Comparison of ENCODE assay signal across 14 cellular contexts in the genomic region with DNA sequence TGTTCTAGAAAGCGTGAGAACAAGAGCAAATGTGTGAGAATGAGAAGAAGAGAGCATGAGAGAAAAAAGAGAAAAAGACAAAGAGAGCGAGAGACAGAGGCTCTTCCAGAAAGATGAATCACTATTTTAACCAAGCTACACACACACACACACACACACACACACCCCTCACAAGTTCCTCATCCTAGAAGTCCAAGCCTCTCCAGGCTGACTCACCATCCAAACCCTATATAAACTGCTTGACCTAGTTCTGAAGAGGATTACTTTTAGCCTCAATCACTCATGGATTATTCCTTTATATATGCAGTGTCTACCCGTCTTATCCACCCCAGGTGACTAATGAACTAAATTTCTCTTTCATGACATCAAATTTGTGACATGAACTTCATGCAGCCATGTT. TPM values are rescaled to one million over a fixed set of nuclear protein-coding genes. Genes with fewer than 3 reads are reported as not detected.
A peak's percentile ranks its signal among the peaks of the same experiment; 100 is the strongest.
DNase-seq lines count a peak whose midpoint lies in the region; ATAC-seq and TF ChIP-seq lines count a peak whose summit lies in the region.
"Had no signal": no experiment of that assay in that cellular context is flagged by ENCODE, and none has a peak within 500 bp of the region (broad histone marks: within the 10 kb centered on the region; RNA-seq: fewer than 3 reads in every experiment).

No MANE protein-coding gene starts in this region.

- no peaks in the 10 kb centered on the region for H3K4me1 ChIP-seq in naive thymus-derived CD4-positive, alpha-beta T cell (ENCODE audit: control insufficient read depth in 2 of 2, insufficient read depth in 2 of 2, low read length in 2 of 2)

- no peak overlapping the region for H3K27ac Mint-ChIP-seq in naive thymus-derived CD4-positive, alpha-beta T cell
- H3K27ac Mint-ChIP-seq in stimulated activated effector memory CD8-positive, alpha-beta T cell treated with anti-CD3 and anti-CD28 coated beads, Interleukin-12 subunit alpha, Interleukin-12 subunit beta, amount 100 ng/mL, for 72 hours = no peak overlapping the region
- H3K27ac Mint-ChIP-seq in activated CD8-positive, alpha-beta T cell treated with anti-CD3 and anti-CD28 coated beads for 36 hours = no peak overlapping the region
- H3K27ac Mint-ChIP-seq: WTC11 had no signal

- DNase-seq in DMS53 treated with DMSO at 0.1 percent for 48 hours (lab: John Stamatoyannopoulos, UW; ENCODE audit: unreplicated experiment) = peak; percentile 42
- DNase-seq in MV-4-11 (lab: John Stamatoyannopoulos, UW) = peak; percentile 73
- peak; percentile 83 for DNase-seq in choroid plexus epithelial cell (ENCODE audit: low read depth)
- DNase-seq in naive thymus-derived CD4-positive, alpha-beta T cell = no peak
- DNase-seq in stimulated activated effector memory CD8-positive, alpha-beta T cell treated with anti-CD3 and anti-CD28 coated beads, Interleukin-12 subunit alpha, Interleukin-12 subunit beta, amount 100 ng/mL, for 72 hours (ENCODE audit: low spot score in 2 of 2) = no peak
- no peak for DNase-seq in activated CD8-positive, alpha-beta T cell treated with anti-CD3 and anti-CD28 coated beads for 36 hours
- DNase-seq in NCI-H187 treated with DMSO at 0.1 percent for 48 hours (lab: John Stamatoyannopoulos, UW) = no peak
- DNase-seq: activated effector memory CD4-positive, alpha-beta T cell treated with anti-CD3 and anti-CD28 coated beads, Interleukin-2, amount 50 U/mL, for 16 hours; dermis blood vessel endothelial cell; DMS153 had no signal

- no peaks in the 10 kb centered on the region for H3K27me3 ChIP-seq in naive thymus-derived CD4-positive, alpha-beta T cell (ENCODE audit: control insufficient read depth in 2 of 2, insufficient read depth in 2 of 2, low read length in 2 of 2)
- H3K27me3 ChIP-seq: neutrophil, upper lobe of left lung had no signal

- intact Hi-C loops in naive thymus-derived CD4-positive, alpha-beta T cell (cut with micrococcal nuclease) = loop anchor here in 1 of 2 donors (10.0 kb wide), 1 partner anchor 108 kb away; a partner anchor contains a TSS
- intact Hi-C loops in activated CD8-positive, alpha-beta T cell treated with anti-CD3 and anti-CD28 coated beads for 36 hours (cut with micrococcal nuclease) = loop anchor here (10.0 kb wide), 1 partner anchor 418 kb away; no protein-coding TSS in a partner anchor

- no peak overlapping the region for H3K4me3 ChIP-seq in choroid plexus epithelial cell (ENCODE audit: low read depth, low read length)
- H3K4me3 ChIP-seq in naive thymus-derived CD4-positive, alpha-beta T cell (ENCODE audit: low read length) = no peak overlapping the region
- H3K4me3 ChIP-seq: upper lobe of left lung had no signal

- TF ChIP-seq CTCF in choroid plexus epithelial cell (conservative IDR thresholded peaks at IDR 0.05; ENCODE audit: low read depth, low read length) = no peak
- no peak for TF ChIP-seq CTCF in activated CD8-positive, alpha-beta T cell treated with anti-CD3 and anti-CD28 coated beads for 36 hours (IDR thresholded peaks at IDR 0.05)

- H3K9me3 ChIP-seq in naive thymus-derived CD4-positive, alpha-beta T cell (ENCODE audit: control insufficient read depth in 2 of 3, low read length in 3 of 3) = no peaks in the 10 kb centered on the region
- H3K9me3 ChIP-seq: neutrophil, upper lobe of left lung had no signal

- no peaks in the 10 kb centered on the region for H3K4me1 Mint-ChIP-seq in naive thymus-derived CD4-positive, alpha-beta T cell
- peaks cover 7% of the 10 kb centered on the region for H3K4me1 Mint-ChIP-seq in stimulated activated effector memory CD8-positive, alpha-beta T cell treated with anti-CD3 and anti-CD28 coated beads, Interleukin-12 subunit alpha, Interleukin-12 subunit beta, amount 100 ng/mL, for 72 hours
- no peaks in the 10 kb centered on the region for H3K4me1 Mint-ChIP-seq in activated CD8-positive, alpha-beta T cell treated with anti-CD3 and anti-CD28 coated beads for 36 hours (ENCODE audit: low read depth)

- H3K4me3 Mint-ChIP-seq in naive thymus-derived CD4-positive, alpha-beta T cell = no peak overlapping the region
- H3K4me3 Mint-ChIP-seq in stimulated activated effector memory CD8-positive, alpha-beta T cell treated with anti-CD3 and anti-CD28 coated beads, Interleukin-12 subunit alpha, Interleukin-12 subunit beta, amount 100 ng/mL, for 72 hours = no peak overlapping the region
- no peak overlapping the region for H3K4me3 Mint-ChIP-seq in activated CD8-positive, alpha-beta T cell treated with anti-CD3 and anti-CD28 coated beads for 36 hours
- H3K4me3 Mint-ChIP-seq: WTC11 had no signal

- CTCF ChIA-PET in naive thymus-derived CD4-positive, alpha-beta T cell (lab: Charles Lee) = interaction anchor here (0.6 to 0.7 kb wide), 3 partner anchors 240 to 1279 kb away, joined by 3 read pairs; no protein-coding TSS in a partner anchor
- CTCF ChIA-PET in activated CD8-positive, alpha-beta T cell treated with anti-CD3 and anti-CD28 coated beads for 36 hours (lab: Charles Lee) = interaction anchor here (1.3 to 6.1 kb wide), 4 partner anchors 12 to 219 kb away, joined by 3 to 177 read pairs (median 60); no protein-coding TSS in a partner anchor

- H3K27ac ChIP-seq in naive thymus-derived CD4-positive, alpha-beta T cell (ENCODE audit: low read depth, low read length) = no peak overlapping the region
- H3K27ac ChIP-seq: neutrophil, upper lobe of left lung had no signal

- no peaks in the 10 kb centered on the region for H3K27me3 Mint-ChIP-seq in naive thymus-derived CD4-positive, alpha-beta T cell
- H3K27me3 Mint-ChIP-seq in activated CD8-positive, alpha-beta T cell treated with anti-CD3 and anti-CD28 coated beads for 36 hours = no peaks in the 10 kb centered on the region

- POLR2A ChIA-PET in naive thymus-derived CD4-positive, alpha-beta T cell (lab: Charles Lee) = interaction anchor here (0.6 kb wide), 1 partner anchor 231 kb away, joined by 4 read pairs; no protein-coding TSS in a partner anchor
- POLR2A ChIA-PET in activated CD8-positive, alpha-beta T cell treated with anti-CD3 and anti-CD28 coated beads for 36 hours (lab: Charles Lee) = no interaction called here

- ATAC-seq in naive thymus-derived CD4-positive, alpha-beta T cell = peak; percentile 64
- no peak for ATAC-seq in stimulated activated effector memory CD8-positive, alpha-beta T cell treated with anti-CD3 and anti-CD28 coated beads, Interleukin-12 subunit alpha, Interleukin-12 subunit beta, amount 100 ng/mL, for 72 hours
- no peak for ATAC-seq in activated CD8-positive, alpha-beta T cell treated with anti-CD3 and anti-CD28 coated beads for 36 hours
- no peak for ATAC-seq in HG03039 (IDR thresholded peaks at IDR 0.05; ENCODE audit: unreplicated experiment)
- ATAC-seq: WTC11 had no signal

- no peaks in the 10 kb centered on the region for H3K36me3 Mint-ChIP-seq in naive thymus-derived CD4-positive, alpha-beta T cell
- H3K36me3 Mint-ChIP-seq in stimulated activated effector memory CD8-positive, alpha-beta T cell treated with anti-CD3 and anti-CD28 coated beads, Interleukin-12 subunit alpha, Interleukin-12 subunit beta, amount 100 ng/mL, for 72 hours = no peaks in the 10 kb centered on the region
- H3K36me3 Mint-ChIP-seq in activated CD8-positive, alpha-beta T cell treated with anti-CD3 and anti-CD28 coated beads for 36 hours (ENCODE audit: low read depth) = no peaks in the 10 kb centered on the region
- H3K36me3 Mint-ChIP-seq: WTC11 had no signal

- H3K9me3 Mint-ChIP-seq in naive thymus-derived CD4-positive, alpha-beta T cell = peaks cover 0 to 1% (median 0%) of the 10 kb centered on the region in 11 donors
- H3K9me3 Mint-ChIP-seq in stimulated activated effector memory CD8-positive, alpha-beta T cell treated with anti-CD3 and anti-CD28 coated beads, Interleukin-12 subunit alpha, Interleukin-12 subunit beta, amount 100 ng/mL, for 72 hours = no peaks in the 10 kb centered on the region
- no peaks in the 10 kb centered on the region for H3K9me3 Mint-ChIP-seq in activated CD8-positive, alpha-beta T cell treated with anti-CD3 and anti-CD28 coated beads for 36 hours

- H3K36me3 ChIP-seq in naive thymus-derived CD4-positive, alpha-beta T cell (ENCODE audit: control insufficient read depth in 2 of 3, insufficient read depth in 3 of 3, low read length in 3 of 3) = no peaks in the 10 kb centered on the region
- H3K36me3 ChIP-seq: neutrophil, upper lobe of left lung had no signal

RNA-seq across cellular contexts. Expression of a gene that starts 37.6 kb away (rescaled TPM):
- total RNA-seq in naive thymus-derived CD4-positive, alpha-beta T cell = not detected
- not detected for polyA plus RNA-seq in naive thymus-derived CD4-positive, alpha-beta T cell
- total RNA-seq in activated CD8-positive, alpha-beta T cell treated with anti-CD3 and anti-CD28 coated beads for 36 hours = not detected
- total RNA-seq: dermis blood vessel endothelial cell, upper lobe of left lung, WTC11 had no signal

Comparison
In these comparisons a context has a peak if more than half of its experiments do, and no peak if none do; other contexts are left out.
1. DNase-seq: peak in DMS53 treated with DMSO at 0.1 percent for 48 hours (single experiment), MV-4-11 (single experiment) and choroid plexus epithelial cell (single experiment); none in naive thymus-derived CD4-positive, alpha-beta T cell (0 of 9), stimulated activated effector memory CD8-positive, alpha-beta T cell treated with anti-CD3 and anti-CD28 coated beads, Interleukin-12 subunit alpha, Interleukin-12 subunit beta, amount 100 ng/mL, for 72 hours (0 of 2), activated CD8-positive, alpha-beta T cell treated with anti-CD3 and anti-CD28 coated beads for 36 hours (single experiment) and NCI-H187 treated with DMSO at 0.1 percent for 48 hours (single experiment).